ENCODE assay signal across 4 cellular contexts in the genomic region with DNA sequence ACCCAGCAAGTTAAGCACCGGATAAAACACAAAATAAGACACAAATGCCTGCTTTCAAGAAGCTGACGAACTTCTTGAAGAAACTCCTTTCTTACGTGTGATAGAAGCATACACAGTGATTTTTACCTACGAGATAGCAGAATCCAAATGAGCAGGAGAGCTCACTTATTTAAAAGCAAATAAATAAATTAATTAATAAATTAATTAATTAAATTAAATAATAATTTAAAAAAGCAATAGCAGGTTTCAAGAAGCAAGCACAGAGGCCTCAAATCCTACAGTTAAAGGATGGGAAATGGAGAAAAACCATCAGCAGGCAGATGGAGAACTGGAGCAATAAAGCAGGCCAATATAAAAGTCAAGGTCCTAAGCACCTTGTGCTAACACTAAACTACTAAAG. TPM values are rescaled to one million over a fixed set of nuclear protein-coding genes. Genes with fewer than 3 reads are reported as not detected.
"Had no signal": no experiment of that assay in that cellular context is flagged by ENCODE, and none has a peak within 500 bp of the region (broad histone marks: within the 10 kb centered on the region; RNA-seq: fewer than 3 reads in every experiment).

No MANE protein-coding gene starts in this region.

- DNase-seq: GDM1, GF-D8 had no signal

- ATAC-seq: GM12878 had no signal

RNA-seq across cellular contexts. Expression of a gene that starts 17.3 kb away (rescaled TPM):
- total RNA-seq: G401 had no signal
